22 cellular contexts compared by ENCODE assay signal in genomic region chr15:69165637-69166025, GRCh38. TPM values are rescaled to one million over a fixed set of nuclear protein-coding genes. Genes with fewer than 3 reads are reported as not detected.
A peak's percentile ranks its signal among the peaks of the same experiment; 100 is the strongest.
DNase-seq lines count a peak whose midpoint lies in the region; ATAC-seq, FAIRE-seq and TF ChIP-seq lines count a peak whose summit lies in the region.
"Had no signal": no experiment of that assay in that cellular context is flagged by ENCODE, and none has a peak within 500 bp of the region (broad histone marks: within the 10 kb centered on the region; RNA-seq: fewer than 3 reads in every experiment).

No MANE protein-coding gene starts in this region.

- TF ChIP-seq CTCF in SK-N-SH (IDR thresholded peaks at IDR 0.05) (no peak), brain (conservative IDR thresholded peaks at IDR 0.05) (no peak), HepG2 (CRISPR knock-in tag; IDR thresholded peaks at IDR 0.05) (no peak), left lung (IDR thresholded peaks at IDR 0.05) (no peak)

- H4K20me1 ChIP-seq in SK-N-SH (ENCODE audit: insufficient read depth), result no peaks in the 10 kb centered on the region; the same call in 1 of the 2 replicates
- no peaks in the 10 kb centered on the region for H4K20me1 ChIP-seq in HepG2 (ENCODE audit: insufficient read depth, low read length)

- POLR2A ChIA-PET in SK-N-SH (lab: Yijun Ruan, JAX), result no interaction called here
- POLR2A ChIA-PET in HepG2 (lab: Yijun Ruan, JAX), result no interaction called here

- CTCF ChIA-PET in SK-N-SH (lab: Yijun Ruan, JAX), result interaction anchor here (1.3 to 2.6 kb wide), 2 partner anchors 99 to 106 kb away, joined by 4 to 9 read pairs; no protein-coding TSS in a partner anchor
- CTCF ChIA-PET in HepG2 (lab: Yijun Ruan, JAX; ENCODE audit: low intra/inter-chr PET ratio, low total read pairs), result no interaction called here

- FAIRE-seq in HepG2 (lab: Jason Lieb, UNC), result no peak
- FAIRE-seq: GM19239 had no signal

- H3K9ac ChIP-seq in SK-N-SH (no peak overlapping the region), HepG2 (ENCODE audit: insufficient read depth, low read depth, low read length) (no peak overlapping the region)
- H3K9ac ChIP-seq: KMS-11 had no signal

- H2AFZ ChIP-seq in SK-N-SH (ENCODE audit: low read depth) (no peak overlapping the region), HepG2 (ENCODE audit: low read length) (no peak overlapping the region)

- no peak for TF ChIP-seq POLR2A in HepG2 (IDR thresholded peaks at IDR 0.05; ENCODE audit: insufficient read depth in 1 of 2, low read depth in 2 of 2, low read length in 2 of 2)

- TF ChIP-seq EP300 in SK-N-SH (IDR thresholded peaks at IDR 0.05; ENCODE audit: borderline replicate concordance in 1 of 2, low read depth in 1 of 2, low read length in 1 of 2) (no peak), HepG2 (IDR thresholded peaks at IDR 0.05; ENCODE audit: low read depth in 2 of 2, low read length in 2 of 2) (no peak), HepG2 (CRISPR knock-in tag; IDR thresholded peaks at IDR 0.05; ENCODE audit: borderline replicate concordance) (no peak)

- DNase-seq in SK-N-SH, result no peak
- DNase-seq in NCI-H69 (lab: John Stamatoyannopoulos, UW), result peak; percentile 23
- DNase-seq in HepG2 (ENCODE audit: low spot score), result no peak
- DNase-seq in DMS79 treated with DMSO at 0.1 percent for 48 hours (lab: John Stamatoyannopoulos, UW), result no peak
- no peak for DNase-seq in left lung
- DNase-seq: CD8-positive, alpha-beta memory T cell; DMS53; GF-D8; NCI-H1694; NCI-H2081; NCI-H2171 treated with DMSO at 0.1 percent for 48 hours; NCI-H524 treated with DMSO at 0.1 percent for 48 hours; RPMI8226; SHP77 had no signal

- intact Hi-C loops in HepG2 (cut with micrococcal nuclease; ENCODE audit: unreplicated experiment), result loop anchor here (10.0 kb wide), 1 partner anchor 229 kb away; no protein-coding TSS in a partner anchor
- intact Hi-C loops in left lung (cut with DNase I), result loop anchor here in 1 of 2 donors (10.0 kb wide), 1 partner anchor 99 kb away; no protein-coding TSS in a partner anchor

- TF ChIP-seq RAD21 in SK-N-SH (IDR thresholded peaks at IDR 0.05; ENCODE audit: low read length), result no peak
- no peak for TF ChIP-seq RAD21 in HepG2 (CRISPR knock-in tag; IDR thresholded peaks at IDR 0.05)

- no peaks in the 10 kb centered on the region for H3K27me3 ChIP-seq in SK-N-SH (ENCODE audit: insufficient read depth)
- no peaks in the 10 kb centered on the region; a peak in 1 of 5 replicates for H3K27me3 ChIP-seq in HepG2 (ENCODE audit: control insufficient read depth in 1 of 2, insufficient read depth in 2 of 2, low read length in 2 of 2)
- H3K27me3 ChIP-seq in left lung, result peaks cover 0 to 9% of the 10 kb centered on the region in 2 donors

- H3K27me3 Mint-ChIP-seq in brain, result peaks cover 9% of the 10 kb centered on the region
- H3K27me3 Mint-ChIP-seq: CD8-positive, alpha-beta memory T cell had no signal

- H3K9me3 ChIP-seq in SK-N-SH, result no peaks in the 10 kb centered on the region
- no peaks in the 10 kb centered on the region for H3K9me3 ChIP-seq in HepG2 (ENCODE audit: low read length)
- H3K9me3 ChIP-seq in left lung, result no peaks in the 10 kb centered on the region

- H3K79me2 ChIP-seq in SK-N-SH (ENCODE audit: insufficient read depth), result peaks cover 63% of the 10 kb centered on the region
- H3K79me2 ChIP-seq in HepG2 (ENCODE audit: insufficient read depth, low read length), result peaks cover 57% of the 10 kb centered on the region

- peaks cover 9% of the 10 kb centered on the region for H3F3A ChIP-seq in SK-N-SH (replicated peaks; ENCODE audit: insufficient read depth)

- peaks cover 0 to 3% (median 0%) of the 10 kb centered on the region in 5 experiments for H3K9me3 Mint-ChIP-seq in brain
- H3K9me3 Mint-ChIP-seq: CD8-positive, alpha-beta memory T cell had no signal

- peaks cover 2 to 28% of the 10 kb centered on the region in 2 experiments for H3K4me1 ChIP-seq in SK-N-SH (ENCODE audit: control insufficient read depth in 1 of 2, insufficient read depth in 2 of 2, low read depth in 1 of 2, low read length in 1 of 2)
- H3K4me1 ChIP-seq in HepG2 (ENCODE audit: insufficient read depth, low read length), result peaks cover 28% of the 10 kb centered on the region
- H3K4me1 ChIP-seq in left lung, result peaks cover 6 to 22% of the 10 kb centered on the region in 2 donors

- ATAC-seq in SK-N-SH treated with all-trans-retinoic acid at 6 μM for 48 hours, result no peak
- ATAC-seq in HepG2, result no peak
- no peak for ATAC-seq in GM19395 (IDR thresholded peaks at IDR 0.05; ENCODE audit: unreplicated experiment)
- no peak for ATAC-seq in left lung

- 96% methylated on average over 1 of the region's 1 CpG for WGBS in SK-N-SH (ENCODE audit: low lambda C conversion rate)
- 95% methylated on average over 1 of the region's 1 CpG for WGBS in HepG2 (ENCODE audit: low lambda C conversion rate)

- H3K4me1 Mint-ChIP-seq in brain, result peaks cover 50% of the 10 kb centered on the region

- H3K4me3 ChIP-seq in SK-N-SH (ENCODE audit: low read depth in 2 of 2, low read length in 1 of 2), result no peak overlapping the region
- H3K4me3 ChIP-seq in HepG2 (replicated peaks in 1 of 3; ENCODE audit: insufficient read depth in 1 of 3, low read depth in 2 of 3, low read length in 3 of 3), result no peak overlapping the region
- H3K4me3 ChIP-seq in left lung, result no peak overlapping the region

- H3K27ac ChIP-seq in SK-N-SH (ENCODE audit: low read depth in 2 of 2, low read length in 1 of 2), result peak overlapping the region in 1 of 2 experiments; percentile 34; a peak in 2 of 4 replicates
- no peak overlapping the region for H3K27ac ChIP-seq in HepG2 (ENCODE audit: extremely low read length, insufficient read depth, low read length)
- no peak overlapping the region for H3K27ac ChIP-seq in left lung
- H3K27ac ChIP-seq: 22Rv1, C4-2B, HL-60, KMS-11 had no signal

- H3K4me3 Mint-ChIP-seq in brain, result peak overlapping the region in 3 of 5 experiments; percentile 14 to 74 (median 42)
- H3K4me3 Mint-ChIP-seq: CD8-positive, alpha-beta memory T cell had no signal

- H3K27ac Mint-ChIP-seq in brain, result peak overlapping the region in 1 of 5 experiments; percentile 6

- H3K36me3 ChIP-seq in SK-N-SH (replicated peaks in 1 of 2; ENCODE audit: control insufficient read depth in 1 of 2, insufficient read depth in 2 of 2, low read length in 1 of 2), result no peaks in the 10 kb centered on the region
- H3K36me3 ChIP-seq in HepG2 (replicated peaks in 1 of 2; ENCODE audit: control insufficient read depth in 1 of 2, insufficient read depth in 2 of 2, low read length in 2 of 2), result no peaks in the 10 kb centered on the region
- no peaks in the 10 kb centered on the region for H3K36me3 ChIP-seq in left lung

- peaks cover 13% of the 10 kb centered on the region for H3K36me3 Mint-ChIP-seq in brain

- H3K4me2 ChIP-seq in SK-N-SH (peak overlapping the region; percentile 6; the same call in 1 of the 2 replicates), HepG2 (ENCODE audit: low read depth, low read length) (no peak overlapping the region)
- H3K4me2 ChIP-seq: KMS-11 had no signal

- no peaks in the 10 kb centered on the region for H3K9me2 ChIP-seq in SK-N-SH

- in situ Hi-C loops in HepG2 (cut with HindIII; ENCODE audit: extremely low pct_ligation_motif_present, low pct_unique_long_range_greater_than_20kb), result no loop called here

- no TSS peak for BruUV-seq in HepG2 (replicated peaks; lab: Mats Ljungman, UMichigan)

TF ChIP-seq in SK-N-SH, 30 proteins besides CTCF, POLR2A, EP300 and RAD21:
- TF ChIP-seq FOXM1 (IDR thresholded peaks at IDR 0.05; ENCODE audit: low read depth) (no peak), FOSL2 (IDR thresholded peaks at IDR 0.05; ENCODE audit: borderline replicate concordance, low read depth) (no peak), RFX5 (IDR thresholded peaks at IDR 0.05; ENCODE audit: low read length) (no peak)

TF ChIP-seq in SK-N-SH treated with all-trans-retinoic acid at 6 μM for 48 hours, 23 proteins besides CTCF, POLR2A, EP300 and RAD21 (continues in another document):
- TF ChIP-seq ZFP3 (CRISPR knock-in tag; IDR thresholded peaks at IDR 0.05), result no peak

TF ChIP-seq in HepG2, 621 proteins besides CTCF, POLR2A, EP300 and RAD21:
- no peak for TF ChIP-seq FOXP1 (IDR thresholded peaks at IDR 0.05)
- peak; percentile 22; the same call in 1 of the 2 replicates for TF ChIP-seq FOXP1 (CRISPR knock-in tag; IDR thresholded peaks at IDR 0.05)
- no peak for TF ChIP-seq YEATS2 (CRISPR knock-in tag; IDR thresholded peaks at IDR 0.05; ENCODE audit: borderline replicate concordance)

RNA-seq across cellular contexts. Expression of gene GLCE, which starts 5.2 kb away (rescaled TPM):
- polyA plus RNA-seq in SK-N-SH (2012; rRNA removed) (19.5 and 25.0 TPM in 2 replicates), brain (ENCODE audit: insufficient read depth, low read depth, low replicate concordance) (6.0 TPM), HepG2 (2011; rRNA removed) (21.4 and 23.4 TPM in 2 replicates)
- polyA plus RNA-seq in SK-N-SH (2012; cell fraction: cytosol; rRNA removed), result 28.0 and 29.3 TPM in 2 replicates
- polyA plus RNA-seq in SK-N-SH (2012; cell fraction: nucleus; rRNA removed), result 7.7 and 17.4 TPM in 2 replicates
- total RNA-seq in HepG2 (2016; rRNA removed; fragmentation: Illumina TruSeq; extraction: Trizol) (11.0 and 12.9 TPM in 2 replicates), left lung (10 to 100 TPM; 18.2 to 20.7 TPM)
- total RNA-seq in HepG2 (2016; cell fraction: cytosol; rRNA removed; fragmentation: Illumina TruSeq; extraction: Trizol; ENCODE audit: low read depth), result 7.1 and 9.3 TPM in 2 replicates
- 10.3 and 12.5 TPM in 2 replicates for total RNA-seq in HepG2 (2016; cell fraction: insoluble cytoplasmic fraction; rRNA removed; fragmentation: Illumina TruSeq; extraction: Trizol)
- 8.0 and 10.0 TPM in 2 replicates for total RNA-seq in HepG2 (2016; cell fraction: membrane; rRNA removed; fragmentation: Illumina TruSeq; extraction: Trizol)
- 14.9 and 15.9 TPM in 2 replicates for total RNA-seq in HepG2 (2016; cell fraction: nucleus; rRNA removed; fragmentation: Illumina TruSeq; extraction: Trizol)
- 10.4 and 19.7 TPM in 2 replicates for polyA plus RNA-seq in HepG2 (2011; cell fraction: cytosol; rRNA removed)
- polyA plus RNA-seq in HepG2 (2011; cell fraction: nucleus; rRNA removed), result 10.7 and 13.6 TPM in 2 replicates
- 13.7 TPM in 2 replicates for polyA plus RNA-seq in HepG2 (2012)
- 3.3 and 5.1 TPM in 2 replicates for polyA plus RNA-seq in HepG2 (2016; cell fraction: cytosol; fragmentation: Illumina TruSeq; extraction: Trizol; ENCODE audit: low read depth)
- polyA plus RNA-seq in HepG2 (2016; cell fraction: insoluble cytoplasmic fraction; fragmentation: Illumina TruSeq; extraction: Trizol; ENCODE audit: low read depth), result 9.0 and 10.0 TPM in 2 replicates
- 3.6 and 6.6 TPM in 2 replicates for polyA plus RNA-seq in HepG2 (2016; cell fraction: membrane; fragmentation: Illumina TruSeq; extraction: Trizol; ENCODE audit: low read depth)
- polyA plus RNA-seq in HepG2 (2016; cell fraction: nucleus; fragmentation: Illumina TruSeq; extraction: Trizol; ENCODE audit: insufficient read depth, low read depth), result 14.1 and 14.8 TPM in 2 replicates
- 10.1 and 13.0 TPM in 2 replicates for polyA minus RNA-seq in HepG2 (2011; rRNA and poly(A)+ RNA removed; ENCODE audit: low replicate concordance)
- 25.0 and 28.1 TPM in 2 replicates for polyA minus RNA-seq in HepG2 (2011; cell fraction: cytosol; rRNA and poly(A)+ RNA removed)
- 38.9 and 47.0 TPM in 2 replicates for polyA minus RNA-seq in HepG2 (2011; cell fraction: nucleus; rRNA and poly(A)+ RNA removed)
